In the genomic region with DNA sequence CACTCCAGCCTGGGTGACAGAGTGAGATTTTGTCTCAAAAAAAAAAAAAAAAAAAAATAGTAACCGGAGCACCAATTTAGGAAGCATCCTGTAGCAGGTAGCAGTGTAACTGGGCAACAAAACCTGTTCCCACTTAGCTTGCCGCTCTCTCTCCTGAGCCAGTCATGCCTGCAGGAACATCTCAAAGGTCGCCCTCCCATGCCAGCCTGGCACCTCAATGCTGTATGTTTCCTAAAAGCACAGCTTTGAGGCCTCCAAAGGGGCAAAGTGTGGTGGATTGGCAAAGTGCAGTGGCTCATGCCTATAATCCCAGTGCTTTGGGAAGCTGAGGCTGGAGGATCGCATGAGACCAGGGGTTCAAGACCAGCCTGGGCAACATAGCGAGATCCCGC, we compare ENCODE assay signal across 34 cellular contexts.
"Had no signal": no experiment of that assay in that cellular context is flagged by ENCODE, and none has a peak within 500 bp of the region (broad histone marks: within the 10 kb centered on the region; RNA-seq: fewer than 3 reads in every experiment).

No MANE protein-coding gene starts in this region.

- H3K27me3 ChIP-seq: adrenal gland, body of pancreas, brain microvascular endothelial cell, breast epithelium had no signal

- H3K4me3 ChIP-seq: adrenal gland, body of pancreas, breast epithelium had no signal

- H3K4me1 ChIP-seq: adrenal gland, body of pancreas, breast epithelium had no signal

- H3K27ac ChIP-seq: adrenal gland, body of pancreas, brain microvascular endothelial cell, breast epithelium, VCaP had no signal

- H3K9me3 ChIP-seq: adrenal gland, body of pancreas, breast epithelium had no signal

- ATAC-seq: activated CD4-positive, alpha-beta T cell treated with anti-CD3 and anti-CD28 coated beads for 36 hours; activated CD4-positive, CD25-positive, alpha-beta regulatory T cell treated with anti-CD3 and anti-CD28 coated beads, Interleukin-2, amount 50 U/mL, for 24 hours; activated CD8-positive, alpha-beta T cell treated with anti-CD3 and anti-CD28 coated beads for 36 hours; activated naive CD4-positive, alpha-beta T cell treated with anti-CD3 and anti-CD28 coated beads, Interleukin-2, amount 50 U/mL, for 72 hours; activated T-cell treated with anti-CD3 and anti-CD28 coated beads, Interleukin-2, amount 50 U/mL, for 4 hours; activated T-cell treated with anti-CD3 and anti-CD28 coated beads, Interleukin-2, amount 50 U/mL, for 72 hours; activated T-helper 17 cell treated with anti-CD3 and anti-CD28 coated beads, Interleukin-2, amount 50 U/mL, for 72 hours; body of pancreas; WTC11 had no signal

- H3K36me3 ChIP-seq: adrenal gland, brain microvascular endothelial cell, breast epithelium had no signal

- FAIRE-seq: astrocyte, TTC549 had no signal

- DNase-seq: activated CD4-positive, alpha-beta T cell treated with anti-CD3 and anti-CD28 coated beads for 1 hour; activated CD4-positive, alpha-beta T cell treated with anti-CD3 and anti-CD28 coated beads for 36 hours; activated CD4-positive, alpha-beta T cell treated with anti-CD3 and anti-CD28 coated beads for 48 hours; activated CD4-positive, alpha-beta T cell treated with anti-CD3 and anti-CD28 coated beads, Interleukin-2, amount 10 ng/mL, durations not matched to agents 7 days and 5 days; activated CD4-positive, alpha-beta T cell treated with anti-CD3 and anti-CD28 coated beads, Interleukin-2, amount 50 U/mL, for 48 hours; activated CD4-positive, CD25-positive, alpha-beta regulatory T cell; activated CD8-positive, alpha-beta memory T cell treated with anti-CD3 and anti-CD28 coated beads, Interleukin-2, amount 50 U/mL, for 4 hours; activated CD8-positive, alpha-beta T cell treated with anti-CD3 and anti-CD28 coated beads for 36 hours; activated effector memory CD4-positive, alpha-beta T cell treated with anti-CD3 and anti-CD28 coated beads, Interleukin-2, amount 50 U/mL, for 16 hours; activated gamma-delta T cell treated with Interleukin-2 at 50 U/mL for 16 hours; activated naive CD4-positive, alpha-beta T cell; activated naive CD4-positive, alpha-beta T cell treated with anti-CD3 and anti-CD28 coated beads for 36 hours; activated naive CD4-positive, alpha-beta T cell treated with anti-CD3 and anti-CD28 coated beads, Interleukin-2, amount 50 U/mL, for 16 hours; activated naive CD8-positive, alpha-beta T cell treated with anti-CD3 and anti-CD28 coated beads for 36 hours; activated T-cell treated with anti-CD3 and anti-CD28 coated beads for 4 hours; activated T-cell treated with anti-CD3 and anti-CD28 coated beads, Interleukin-2, amount 50 U/mL, for 1 hour; activated T-cell treated with anti-CD3 and anti-CD28 coated beads, Interleukin-2, amount 50 U/mL, for 4 hours; activated T-cell treated with anti-CD3 and anti-CD28 coated beads, Interleukin-2, amount 50 U/mL, for 72 hours; adrenal gland; amniotic stem cell; body of pancreas; brain microvascular endothelial cell; central memory CD4-positive, alpha-beta T cell; T-helper 1 cell; T-helper 2 cell; T-helper 9 cell had no signal
